In the genomic region with DNA sequence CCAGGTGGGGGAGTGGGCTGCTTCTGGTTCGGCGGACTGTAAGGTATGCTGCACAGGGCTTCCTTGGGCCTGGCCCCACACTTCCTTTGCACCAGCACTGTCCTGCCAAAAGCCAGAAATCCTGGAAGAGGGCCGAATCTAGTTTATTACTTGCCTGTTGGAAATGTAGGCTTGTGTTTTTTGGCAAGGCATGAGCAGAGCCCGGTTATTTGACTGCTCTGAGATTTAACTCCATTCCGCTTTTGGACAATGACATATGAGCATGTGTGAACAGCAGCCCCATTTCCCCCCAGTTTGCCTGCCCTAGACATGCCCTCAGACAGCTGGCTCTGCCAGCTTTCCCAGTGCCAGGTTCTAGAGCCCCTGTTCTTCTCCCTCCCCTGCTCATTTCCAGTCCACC, we compare ENCODE assay signal across 11 cellular contexts.
A peak's percentile ranks its signal among the peaks of the same experiment; 100 is the strongest.
DNase-seq lines count a peak whose midpoint lies in the region; ATAC-seq and TF ChIP-seq lines count a peak whose summit lies in the region.
"Had no signal": no experiment of that assay in that cellular context is flagged by ENCODE, and none has a peak within 500 bp of the region (broad histone marks: within the 10 kb centered on the region; RNA-seq: fewer than 3 reads in every experiment).

No MANE protein-coding gene starts in this region.

- H3K27ac ChIP-seq in 22Rv1, result peak overlapping the region; percentile 38; the same call in 1 of the 2 replicates
- peak overlapping the region; percentile 43 to 47 for H3K27ac ChIP-seq in esophagus (ENCODE audit: low read depth in 2 of 2, low read length in 1 of 2)

- H3K36me3 ChIP-seq in esophagus (ENCODE audit: control insufficient read depth in 2 of 2, insufficient read depth in 2 of 2, low read length in 1 of 2), result peaks cover 0 to 3% of the 10 kb centered on the region in 2 donors
- no peaks in the 10 kb centered on the region for H3K36me3 ChIP-seq in HAP-1 (replicated peaks)

- TF ChIP-seq CTCF in 22Rv1 (IDR thresholded peaks at IDR 0.05) (no peak), osteocyte (IDR thresholded peaks at IDR 0.05) (no peak)

- no peaks in the 10 kb centered on the region for H3K27me3 Mint-ChIP-seq in T-helper 17 cell
- H3K27me3 Mint-ChIP-seq in osteocyte (ENCODE audit: unreplicated experiment), result no peaks in the 10 kb centered on the region
- H3K27me3 Mint-ChIP-seq: memory B cell had no signal

- ATAC-seq in T-helper 17 cell (no peak), HG03571 (IDR thresholded peaks at IDR 0.05; ENCODE audit: unreplicated experiment) (no peak), GM21360 (IDR thresholded peaks at IDR 0.05; ENCODE audit: unreplicated experiment) (no peak)

- peaks cover 3% of the 10 kb centered on the region for H3K36me3 Mint-ChIP-seq in T-helper 17 cell (ENCODE audit: low read depth)
- no peaks in the 10 kb centered on the region for H3K36me3 Mint-ChIP-seq in osteocyte (ENCODE audit: unreplicated experiment)

- WGBS in esophagus, 2 donors, result 21 to 38% methylated on average over 5 of the region's 5 CpGs

- H3K4me3 Mint-ChIP-seq in T-helper 17 cell (peak overlapping the region; percentile 9), osteocyte (ENCODE audit: unreplicated experiment) (no peak overlapping the region)
- H3K4me3 Mint-ChIP-seq: memory B cell had no signal

- no peak for DNase-seq in T-helper 17 cell
- DNase-seq in osteocyte (ENCODE audit: extremely low spot score, unreplicated experiment), result no peak
- DNase-seq in HAP-1 (ENCODE audit: low spot score in 2 of 2), result no peak
- DNase-seq in SIG-M5 (lab: John Stamatoyannopoulos, UW), result no peak
- DNase-seq: SHP77 treated with DMSO at 0.1 percent for 48 hours; stimulated activated CD4-positive, alpha-beta T cell treated with anti-CD3 and anti-CD28 coated beads, Interleukin-4, amount 100 ng/mL, for 4 hours had no signal

- H3K27ac Mint-ChIP-seq in T-helper 17 cell, result peak overlapping the region; percentile 98
- H3K27ac Mint-ChIP-seq in osteocyte (ENCODE audit: unreplicated experiment), result peak overlapping the region; percentile 90
- H3K27ac Mint-ChIP-seq: memory B cell had no signal

- H3K4me3 ChIP-seq in esophagus (ENCODE audit: low read depth in 1 of 2, low read length in 2 of 2) (no peak overlapping the region), HAP-1 (no peak overlapping the region)

- in situ Hi-C loops in HAP-1 (cut with MboI; ENCODE audit: low sequenced_read_pairs), result no loop called here

- H3K4me1 Mint-ChIP-seq in T-helper 17 cell, result peaks cover 63% of the 10 kb centered on the region
- peaks cover 25% of the 10 kb centered on the region for H3K4me1 Mint-ChIP-seq in osteocyte (ENCODE audit: unreplicated experiment)

- peaks cover 3 to 10% of the 10 kb centered on the region in 2 donors for H3K4me1 ChIP-seq in esophagus (ENCODE audit: control insufficient read depth in 2 of 2, insufficient read depth in 2 of 2, low read length in 1 of 2)
- H3K4me1 ChIP-seq in HAP-1, result peaks cover 6% of the 10 kb centered on the region; the same call in 1 of the 2 replicates

- H3K9me3 Mint-ChIP-seq in osteocyte (ENCODE audit: unreplicated experiment), result no peaks in the 10 kb centered on the region
- H3K9me3 Mint-ChIP-seq: memory B cell had no signal

- no peaks in the 10 kb centered on the region for H3K9me3 ChIP-seq in T-helper 17 cell (ENCODE audit: control insufficient read depth, low read length, poor library complexity, severe bottlenecking)
- no peaks in the 10 kb centered on the region for H3K9me3 ChIP-seq in esophagus (ENCODE audit: control insufficient read depth in 2 of 2, insufficient read depth in 1 of 2, low read depth in 1 of 2, low read length in 1 of 2)
- no peaks in the 10 kb centered on the region for H3K9me3 ChIP-seq in HAP-1

- no peaks in the 10 kb centered on the region for H3K27me3 ChIP-seq in esophagus (ENCODE audit: control insufficient read depth in 1 of 2, insufficient read depth in 2 of 2, low read length in 2 of 2)
- no peaks in the 10 kb centered on the region for H3K27me3 ChIP-seq in HAP-1 (ENCODE audit: low read depth)
